ENCODE assay signal across 20 cellular contexts in the genomic region with DNA sequence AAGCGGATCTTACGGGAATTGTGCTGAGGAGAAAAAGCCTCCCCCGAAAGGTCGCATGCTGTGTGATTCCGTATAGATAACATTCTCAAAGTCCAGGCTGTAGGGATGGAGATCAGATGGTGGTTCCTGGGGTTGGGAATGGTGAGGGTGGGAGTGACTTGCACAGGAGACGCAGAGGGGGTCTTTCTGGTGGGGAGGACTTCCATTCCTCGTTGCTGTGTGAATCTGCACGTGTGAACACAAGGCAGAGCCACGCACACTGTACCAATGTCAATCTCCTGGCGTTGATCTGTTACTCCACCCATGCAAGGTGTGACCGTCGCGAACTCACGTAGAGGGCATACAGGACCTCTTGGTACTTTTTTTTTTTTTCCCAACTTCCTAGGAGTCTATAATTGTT.
"Had no signal": no experiment of that assay in that cellular context is flagged by ENCODE, and none has a peak within 500 bp of the region (broad histone marks: within the 10 kb centered on the region; RNA-seq: fewer than 3 reads in every experiment).

No MANE protein-coding gene starts in this region.

- ATAC-seq: left lung, mucosa of descending colon, sciatic nerve had no signal

- H3K36me3 ChIP-seq: left lung, neutrophil, tibial nerve had no signal

- H3K4me1 Mint-ChIP-seq: brain, memory B cell, naive B cell had no signal

- H3K9me3 Mint-ChIP-seq: T-helper 2 cell treated with Interferon-gamma antibody and Interleukin-4, amounts not matched to agents 5 μg/mL and 100 μg/mL, for 36 hours had no signal

- H3K4me3 Mint-ChIP-seq: activated naive CD8-positive, alpha-beta T cell; brain; memory B cell; naive B cell; T-helper 2 cell treated with Interferon-gamma antibody and Interleukin-4, amounts not matched to agents 5 μg/mL and 100 μg/mL, for 36 hours had no signal

- H3K36me3 Mint-ChIP-seq: brain had no signal

- H3K27ac ChIP-seq: left lung, neutrophil, parathyroid adenoma, tibial nerve had no signal

- H3K27me3 ChIP-seq: left lung, neutrophil, tibial nerve had no signal

- H3K9ac ChIP-seq: parathyroid adenoma, SK-N-SH had no signal

- H3K4me2 ChIP-seq: SK-N-SH, smooth muscle cell had no signal

- DNase-seq: activated CD8-positive, alpha-beta memory T cell treated with anti-CD3 and anti-CD28 coated beads for 24 hours; activated gamma-delta T cell; anterior cingulate cortex; central memory CD4-positive, alpha-beta T cell; cortex of kidney; naive B cell; SK-N-SH; stimulated activated naive CD4-positive, alpha-beta T cell treated with Interleukin-2 at 50 U/mL for 16 hours; substantia nigra had no signal

- H3K4me1 ChIP-seq: left lung, parathyroid adenoma, tibial nerve had no signal

- H3K27ac Mint-ChIP-seq: activated naive CD8-positive, alpha-beta T cell; brain; memory B cell; T-helper 2 cell treated with Interferon-gamma antibody and Interleukin-4, amounts not matched to agents 5 μg/mL and 100 μg/mL, for 36 hours had no signal

- H3K9me3 ChIP-seq: mucosa of descending colon, neutrophil, SK-N-SH had no signal

- H3K27me3 Mint-ChIP-seq: activated naive CD8-positive, alpha-beta T cell; memory B cell; naive B cell had no signal

- H3K4me3 ChIP-seq: left lung, mucosa of descending colon, smooth muscle cell, tibial nerve had no signal
